Comparison of ENCODE assay signal across 27 cellular contexts in the genomic region with DNA sequence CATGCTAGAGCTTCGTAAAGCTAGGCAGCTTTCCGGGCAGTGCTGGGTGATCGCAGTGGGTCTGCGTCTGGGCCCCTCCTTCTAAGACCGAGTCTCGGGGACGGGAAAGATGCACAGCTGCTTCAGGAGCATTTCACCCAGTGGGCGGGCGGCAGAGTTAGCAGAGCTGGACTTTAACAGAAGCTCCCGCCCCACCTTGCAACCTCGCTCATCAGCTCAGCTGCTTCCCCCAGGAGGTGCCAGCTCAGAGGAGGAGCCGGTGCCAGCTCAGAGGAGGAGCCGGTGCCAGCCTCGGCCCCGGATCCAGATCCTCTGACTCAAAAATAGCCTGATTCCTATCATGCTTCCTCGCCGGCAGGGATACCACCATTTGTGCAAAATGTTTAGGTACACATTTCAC.
"Had no signal": no experiment of that assay in that cellular context is flagged by ENCODE, and none has a peak within 500 bp of the region (broad histone marks: within the 10 kb centered on the region; RNA-seq: fewer than 3 reads in every experiment).

No MANE protein-coding gene starts in this region.

- H3K36me3 ChIP-seq: esophagus squamous epithelium, heart right ventricle, lower lobe of right lung, right lobe of liver, stomach, thyroid gland, upper lobe of left lung, vagina had no signal

- H3K4me1 ChIP-seq: esophagus squamous epithelium, lower lobe of right lung, right lobe of liver, thyroid gland, upper lobe of left lung, vagina had no signal

- H3K9me3 ChIP-seq: esophagus squamous epithelium, heart right ventricle, lower lobe of right lung, neutrophil, right lobe of liver, stomach, thyroid gland, upper lobe of left lung, vagina had no signal

- H3K27ac ChIP-seq: epithelial cell of prostate, esophagus squamous epithelium, heart right ventricle, lower lobe of right lung, neutrophil, right lobe of liver, stomach, thyroid gland, upper lobe of left lung, vagina had no signal

- H3K4me2 ChIP-seq: smooth muscle cell had no signal

- DNase-seq: activated CD4-positive, alpha-beta T cell treated with anti-CD3 and anti-CD28 coated beads, Interleukin-2, amount 10 ng/mL, durations not matched to agents 7 days and 5 days; activated CD4-positive, CD25-positive, alpha-beta regulatory T cell treated with anti-CD3 and anti-CD28 coated beads, Interleukin-2, amount 50 U/mL, for 72 hours; activated CD8-positive, alpha-beta memory T cell treated with anti-CD3 and anti-CD28 coated beads, Interleukin-2, amount 50 U/mL, for 48 hours; activated gamma-delta T cell; activated naive CD4-positive, alpha-beta T cell treated with anti-CD3 and anti-CD28 coated beads, Interleukin-2, amount 10 ng/mL, durations not matched to agents 7 days and 5 days; activated naive CD8-positive, alpha-beta T cell treated with anti-CD3 and anti-CD28 coated beads, Interleukin-2, amount 10 ng/mL, durations not matched to agents 7 days and 5 days; activated T-cell treated with anti-CD3 and anti-CD28 coated beads, Interleukin-2, amount 50 U/mL, for 24 hours; central memory CD4-positive, alpha-beta T cell; dermis blood vessel endothelial cell; effector CD4-positive, alpha-beta T cell; esophagus squamous epithelium; foreskin melanocyte; lower lobe of right lung; mesendoderm; right lobe of liver; stimulated activated CD4-positive, alpha-beta T cell treated with anti-CD3 and anti-CD28 coated beads, Interleukin-15, amount 100 ng/mL, for 24 hours; stimulated activated CD4-positive, alpha-beta T cell treated with anti-CD3 and anti-CD28 coated beads, Interleukin-2, amount 100 ng/mL, for 24 hours; stimulated activated naive B cell treated with anti-CD40 and anti-IgM and Interleukin-4, amounts not matched to agents 10 μg/mL and 1 μg/mL and 100 μg/mL, for 72 hours; stomach; T-helper 2 cell; thyroid gland had no signal

- H3K4me3 ChIP-seq: esophagus squamous epithelium, heart right ventricle, lower lobe of right lung, right lobe of liver, smooth muscle cell, stomach, thyroid gland, upper lobe of left lung, vagina had no signal

- ATAC-seq: heart right ventricle; right lobe of liver; stimulated activated naive B cell treated with anti-CD40 and anti-IgM and Interleukin-4, amounts not matched to agents 10 μg/mL and 1 μg/mL and 100 μg/mL, for 72 hours had no signal

- H3K27me3 ChIP-seq: esophagus squamous epithelium, neutrophil, right lobe of liver, stomach, thyroid gland, upper lobe of left lung, vagina had no signal
